ENCODE assay signal across 33 cellular contexts in genomic region chr3:71961891-71962290, GRCh38.
DNase-seq lines count a peak whose midpoint lies in the region; FAIRE-seq and TF ChIP-seq lines count a peak whose summit lies in the region.
"Had no signal": no experiment of that assay in that cellular context is flagged by ENCODE, and none has a peak within 500 bp of the region (broad histone marks: within the 10 kb centered on the region; RNA-seq: fewer than 3 reads in every experiment).

No MANE protein-coding gene starts in this region.

- H3K27ac ChIP-seq in GM23248 (no peak overlapping the region), astrocyte (ENCODE audit: low read depth, low read length) (no peak overlapping the region), trophoblast cell (ENCODE audit: low read depth, low read length) (no peak overlapping the region)
- H3K27ac ChIP-seq in CD8-positive, alpha-beta memory T cell (ENCODE audit: low read depth, low read length) = no peak overlapping the region
- H3K27ac ChIP-seq: 22Rv1; A549; BLaER1; BLaER1 treated with 17β-estradiol and CSF1 and Interleukin-3, amounts not matched to agents 10 nM and 100 nM; C4-2B had no signal

- H3K36me3 ChIP-seq in GM23248 (ENCODE audit: low read depth) (no peaks in the 10 kb centered on the region), astrocyte (ENCODE audit: insufficient read depth, low read length) (no peaks in the 10 kb centered on the region), trophoblast cell (ENCODE audit: control insufficient read depth in 1 of 2, insufficient read depth in 2 of 2, low read length in 2 of 2) (no peaks in the 10 kb centered on the region)
- H3K36me3 ChIP-seq in CD8-positive, alpha-beta memory T cell (ENCODE audit: insufficient read depth, low read length) = no peaks in the 10 kb centered on the region
- H3K36me3 ChIP-seq: BE2C; BLaER1; BLaER1 treated with 17β-estradiol and CSF1 and Interleukin-3, amounts not matched to agents 10 nM and 100 nM had no signal

- CTCF ChIA-PET in HEK293T (lab: Yijun Ruan, JAX) = interaction anchor here (0.6 to 0.9 kb wide), 2 partner anchors 31 to 194 kb away, joined by 3 read pairs; no protein-coding TSS in a partner anchor
- CTCF ChIA-PET in CD8-positive, alpha-beta memory T cell (lab: Charles Lee) = no interaction called here

- no peak overlapping the region for H4K91ac ChIP-seq in trophoblast cell (ENCODE audit: low read depth, low read length)

- H3K4me1 ChIP-seq in GM23248 (ENCODE audit: insufficient read depth) (peaks cover 5% of the 10 kb centered on the region; the same call in 1 of the 2 replicates), astrocyte (ENCODE audit: insufficient read depth, low read length) (no peaks in the 10 kb centered on the region), trophoblast cell (ENCODE audit: control insufficient read depth in 1 of 2, insufficient read depth in 2 of 2, low read length in 2 of 2) (no peaks in the 10 kb centered on the region)
- H3K4me1 ChIP-seq in CD8-positive, alpha-beta memory T cell (ENCODE audit: insufficient read depth, low read length) = no peaks in the 10 kb centered on the region
- H3K4me1 ChIP-seq: A549, Caco-2 had no signal

- H4K8ac ChIP-seq in trophoblast cell (ENCODE audit: low read depth, low read length) = no peak overlapping the region

- H3K18ac ChIP-seq in trophoblast cell (ENCODE audit: low read length) = no peak overlapping the region

- no peak overlapping the region for H2BK5ac ChIP-seq in trophoblast cell (ENCODE audit: low read depth, low read length, poor library complexity)

- H3K27ac Mint-ChIP-seq in astrocyte (ENCODE audit: unreplicated experiment) = no peak overlapping the region
- no peak overlapping the region for H3K27ac Mint-ChIP-seq in activated T-cell treated with anti-CD3 and anti-CD28 coated beads, Interleukin-2, amount 50 U/mL, for 24 hours
- H3K27ac Mint-ChIP-seq in CD8-positive, alpha-beta memory T cell = no peak overlapping the region
- H3K27ac Mint-ChIP-seq: B cell; CD14-positive monocyte; CD4-positive, alpha-beta memory T cell; CD4-positive, alpha-beta T cell; CD4-positive, CD25-positive, alpha-beta regulatory T cell; CD8-positive, alpha-beta T cell had no signal

- DNase-seq in GM23248 = peak; percentile 17
- no peak for DNase-seq in astrocyte (ENCODE audit: low read depth)
- DNase-seq in trophoblast cell = peak; percentile 59 to 89
- no peak for DNase-seq in activated T-cell treated with anti-CD3 and anti-CD28 coated beads, Interleukin-2, amount 50 U/mL, for 24 hours
- DNase-seq in HEK293T (ENCODE audit: extremely low spot score) = no peak
- DNase-seq in CD8-positive, alpha-beta memory T cell = no peak
- DNase-seq: 8988T; ACHN; AML-193; BE2C; Caco-2; Calu3; CD4-positive, alpha-beta memory T cell; CD4-positive, alpha-beta T cell; CD4-positive, CD25-positive, alpha-beta regulatory T cell; CD8-positive, alpha-beta T cell; COR-L47; DMS 273 treated with DMSO at 0.1 percent for 48 hours; DMS153; DMS53; DMS79; DMS79 treated with DMSO at 0.1 percent for 48 hours; DND-41; EL had no signal

- no peak overlapping the region for H2BK12ac ChIP-seq in trophoblast cell (ENCODE audit: low read length)

- H3K4me1 Mint-ChIP-seq in astrocyte (ENCODE audit: low read depth, unreplicated experiment) = peaks cover 2% of the 10 kb centered on the region
- H3K4me1 Mint-ChIP-seq in activated T-cell treated with anti-CD3 and anti-CD28 coated beads, Interleukin-2, amount 50 U/mL, for 24 hours (ENCODE audit: low read depth) = peaks cover 19% of the 10 kb centered on the region
- H3K4me1 Mint-ChIP-seq in CD8-positive, alpha-beta memory T cell = no peaks in the 10 kb centered on the region
- H3K4me1 Mint-ChIP-seq: B cell; CD14-positive monocyte; CD4-positive, alpha-beta memory T cell had no signal

- no peak overlapping the region for H3K4me2 ChIP-seq in GM23248 (ENCODE audit: unreplicated experiment)
- no peak overlapping the region for H3K4me2 ChIP-seq in astrocyte (ENCODE audit: low read length)
- no peak overlapping the region for H3K4me2 ChIP-seq in trophoblast cell (ENCODE audit: low read length)
- H3K4me2 ChIP-seq: A549, BLaER1 had no signal

- POLR2A ChIA-PET in HEK293T (lab: Yijun Ruan, JAX) = no interaction called here
- POLR2A ChIA-PET in CD8-positive, alpha-beta memory T cell (lab: Charles Lee) = no interaction called here

- in situ Hi-C loops in GM23248 (cut with MboI) = no loop called here

- H3K9me2 ChIP-seq in GM23248 (ENCODE audit: insufficient read depth) = no peaks in the 10 kb centered on the region

- H3K36me3 Mint-ChIP-seq in astrocyte (ENCODE audit: low read depth, unreplicated experiment) = no peaks in the 10 kb centered on the region
- no peaks in the 10 kb centered on the region for H3K36me3 Mint-ChIP-seq in activated T-cell treated with anti-CD3 and anti-CD28 coated beads, Interleukin-2, amount 50 U/mL, for 24 hours (ENCODE audit: low read depth)
- H3K36me3 Mint-ChIP-seq in CD8-positive, alpha-beta memory T cell = no peaks in the 10 kb centered on the region
- H3K36me3 Mint-ChIP-seq: CD14-positive monocyte; CD4-positive, alpha-beta memory T cell; CD4-positive, CD25-positive, alpha-beta regulatory T cell; CD8-positive, alpha-beta T cell had no signal

- H3F3A ChIP-seq in GM23248 (ENCODE audit: insufficient read depth) = no peaks in the 10 kb centered on the region

- H3K4me3 Mint-ChIP-seq in astrocyte (ENCODE audit: unreplicated experiment) = no peak overlapping the region
- H3K4me3 Mint-ChIP-seq in activated T-cell treated with anti-CD3 and anti-CD28 coated beads, Interleukin-2, amount 50 U/mL, for 24 hours = no peak overlapping the region
- H3K4me3 Mint-ChIP-seq in CD8-positive, alpha-beta memory T cell = no peak overlapping the region
- H3K4me3 Mint-ChIP-seq: B cell; CD14-positive monocyte; CD4-positive, alpha-beta memory T cell; CD4-positive, alpha-beta T cell; CD4-positive, CD25-positive, alpha-beta regulatory T cell; CD8-positive, alpha-beta T cell had no signal

- no peaks in the 10 kb centered on the region for H3K79me1 ChIP-seq in trophoblast cell (ENCODE audit: low read length)

- H4K12ac ChIP-seq in trophoblast cell (ENCODE audit: low read depth, low read length) = no peak overlapping the region

- H3K9ac ChIP-seq in GM23248 (no peak overlapping the region), astrocyte (ENCODE audit: low read length) (no peak overlapping the region), trophoblast cell (ENCODE audit: low read length) (no peak overlapping the region)
- H3K9ac ChIP-seq: BLaER1; BLaER1 treated with 17β-estradiol and CSF1 and Interleukin-3, amounts not matched to agents 10 nM and 100 nM had no signal

- peaks cover 39% of the 10 kb centered on the region for H3K27me3 Mint-ChIP-seq in astrocyte (ENCODE audit: low read depth, unreplicated experiment)
- peaks cover 29% of the 10 kb centered on the region for H3K27me3 Mint-ChIP-seq in activated T-cell treated with anti-CD3 and anti-CD28 coated beads, Interleukin-2, amount 50 U/mL, for 24 hours
- H3K27me3 Mint-ChIP-seq in CD8-positive, alpha-beta memory T cell = peaks cover 4 to 22% of the 10 kb centered on the region in 2 donors

- H3K4me3 ChIP-seq in GM23248 (no peak overlapping the region), astrocyte (ENCODE audit: insufficient read depth, low read depth, low read length) (no peak overlapping the region), trophoblast cell (ENCODE audit: low read depth, low read length) (no peak overlapping the region)
- no peak overlapping the region for H3K4me3 ChIP-seq in CD8-positive, alpha-beta memory T cell (ENCODE audit: low read length)
- H3K4me3 ChIP-seq: A549; BLaER1; BLaER1 treated with 17β-estradiol and CSF1 and Interleukin-3, amounts not matched to agents 10 nM and 100 nM had no signal

- H4K20me1 ChIP-seq in GM23248 (ENCODE audit: insufficient read depth) = no peaks in the 10 kb centered on the region
- H4K20me1 ChIP-seq in astrocyte (ENCODE audit: insufficient read depth, low read length) = no peaks in the 10 kb centered on the region
- H4K20me1 ChIP-seq: BLaER1; BLaER1 treated with 17β-estradiol and CSF1 and Interleukin-3, amounts not matched to agents 10 nM and 100 nM had no signal

- H3K27me3 ChIP-seq in GM23248 (replicated peaks; ENCODE audit: insufficient read depth) = no peaks in the 10 kb centered on the region
- H3K27me3 ChIP-seq in astrocyte (ENCODE audit: insufficient read depth, low read length) = peaks cover 19% of the 10 kb centered on the region
- no peaks in the 10 kb centered on the region for H3K27me3 ChIP-seq in trophoblast cell (ENCODE audit: insufficient read depth, low read length)
- H3K27me3 ChIP-seq in CD8-positive, alpha-beta memory T cell (ENCODE audit: insufficient read depth, low read length, poor library complexity, severe bottlenecking) = no peaks in the 10 kb centered on the region
- H3K27me3 ChIP-seq: BE2C; BLaER1; BLaER1 treated with 17β-estradiol and CSF1 and Interleukin-3, amounts not matched to agents 10 nM and 100 nM had no signal

- TF ChIP-seq CTCF in astrocyte (IDR thresholded peaks at IDR 0.05; ENCODE audit: insufficient read depth, low read depth, low read length) = no peak

- no peak overlapping the region for H2AK5ac ChIP-seq in trophoblast cell (ENCODE audit: low read length)

- H3K79me2 ChIP-seq in GM23248 (ENCODE audit: insufficient read depth) (no peaks in the 10 kb centered on the region), astrocyte (ENCODE audit: insufficient read depth, low read length) (no peaks in the 10 kb centered on the region), trophoblast cell (ENCODE audit: control insufficient read depth, insufficient read depth, low read length, poor library complexity) (no peaks in the 10 kb centered on the region)

- H3K23ac ChIP-seq in trophoblast cell (ENCODE audit: low read length) = no peak overlapping the region

- no peak overlapping the region for H3K4ac ChIP-seq in trophoblast cell (ENCODE audit: low read depth, low read length)

- FAIRE-seq in astrocyte (lab: Jason Lieb, UNC) = peak; percentile 23
- FAIRE-seq: A204.1, A549, D721Med had no signal

- 96 to 99% methylated on average over 2 of the region's 2 CpGs for WGBS in GM23248 (ENCODE audit: low coverage in 1 of 2, low lambda C conversion rate in 2 of 2, missing lambda C conversion rate in 2 of 2), 2 experiments
- no CpG with 5 or more reads among the region's 2 CpGs for WGBS in trophoblast cell (ENCODE audit: extremely low coverage, insufficient coverage, insufficient read length)

- no peak overlapping the region for H3K14ac ChIP-seq in trophoblast cell (ENCODE audit: low read length)

- H2BK120ac ChIP-seq in trophoblast cell (ENCODE audit: insufficient read depth, low read length, poor library complexity) = no peak overlapping the region

- H2AFZ ChIP-seq in GM23248 = no peak overlapping the region
- no peak overlapping the region for H2AFZ ChIP-seq in astrocyte (ENCODE audit: low read depth, low read length)
- no peak overlapping the region for H2AFZ ChIP-seq in trophoblast cell (ENCODE audit: insufficient read depth, low read length, poor library complexity)

- H3K9me3 ChIP-seq in GM23248 (ENCODE audit: low read depth) (no peaks in the 10 kb centered on the region), astrocyte (ENCODE audit: insufficient read depth, low read depth, low read length) (no peaks in the 10 kb centered on the region), trophoblast cell (ENCODE audit: insufficient read depth, low read depth, low read length) (no peaks in the 10 kb centered on the region)
- no peaks in the 10 kb centered on the region for H3K9me3 ChIP-seq in CD8-positive, alpha-beta memory T cell (ENCODE audit: low read length)
- H3K9me3 ChIP-seq: A549, BE2C, BLaER1, Caco-2 had no signal

- H3K9me3 Mint-ChIP-seq in astrocyte (ENCODE audit: unreplicated experiment) = peaks cover 3% of the 10 kb centered on the region
- H3K9me3 Mint-ChIP-seq in activated T-cell treated with anti-CD3 and anti-CD28 coated beads, Interleukin-2, amount 50 U/mL, for 24 hours = no peaks in the 10 kb centered on the region
- no peaks in the 10 kb centered on the region for H3K9me3 Mint-ChIP-seq in CD8-positive, alpha-beta memory T cell
- H3K9me3 Mint-ChIP-seq: CD4-positive, alpha-beta memory T cell; CD4-positive, alpha-beta T cell; CD8-positive, alpha-beta T cell had no signal

Comparison
In these comparisons a context has a peak if more than half of its experiments do, and no peak if none do; other contexts are left out.
1. DNase-seq: peak in GM23248 (single experiment) and trophoblast cell (2 of 2); none in astrocyte (single experiment), activated T-cell treated with anti-CD3 and anti-CD28 coated beads, Interleukin-2, amount 50 U/mL, for 24 hours (single experiment), HEK293T (single experiment) and CD8-positive, alpha-beta memory T cell (0 of 5).